In genomic region chr17:42422412-42422957, GRCh38 we compare ENCODE assay signal across 1 cellular context.
A peak's percentile ranks its signal among the peaks of the same experiment; 100 is the strongest.
TF ChIP-seq lines count a peak whose summit lies in the region.

No MANE protein-coding gene starts in this region.

TF ChIP-seq in GM12878, 131 proteins besides CTCF, POLR2A, EP300 and RAD21:
- TF ChIP-seq ESRRA (IDR thresholded peaks at IDR 0.05; ENCODE audit: low read length), result no peak
- peak; percentile 73 for TF ChIP-seq HDAC6 (IDR thresholded peaks at IDR 0.05; ENCODE audit: unreplicated experiment)
